7 cellular contexts compared by ENCODE assay signal in genomic region chr22:23849009-23850006, GRCh38. TPM values are rescaled to one million over a fixed set of nuclear protein-coding genes. Genes with fewer than 3 reads are reported as not detected.
DNase-seq lines count a peak whose midpoint lies in the region; FAIRE-seq and TF ChIP-seq lines count a peak whose summit lies in the region.

No MANE protein-coding gene starts in this region.

- H3K36me3 ChIP-seq in MG63 (no peaks in the 10 kb centered on the region), SJSA1 (no peaks in the 10 kb centered on the region), prostate gland (no peaks in the 10 kb centered on the region)

- no peaks in the 10 kb centered on the region for H3K27me3 ChIP-seq in MG63
- H3K27me3 ChIP-seq in SJSA1 (replicated peaks) = no peaks in the 10 kb centered on the region
- H3K27me3 ChIP-seq in prostate gland (replicated peaks; ENCODE audit: insufficient read depth) = no peaks in the 10 kb centered on the region

- no peaks in the 10 kb centered on the region for H3K9me3 Mint-ChIP-seq in glutamatergic neuron (ENCODE audit: unreplicated experiment)

- peaks cover 4% of the 10 kb centered on the region for H3K4me1 Mint-ChIP-seq in glutamatergic neuron (ENCODE audit: low read depth, unreplicated experiment)

- H3K27ac Mint-ChIP-seq in glutamatergic neuron (ENCODE audit: unreplicated experiment) = no peak overlapping the region

- H3K27me3 Mint-ChIP-seq in glutamatergic neuron (ENCODE audit: unreplicated experiment) = peaks cover 2% of the 10 kb centered on the region

- H3K4me3 Mint-ChIP-seq in glutamatergic neuron (ENCODE audit: unreplicated experiment) = no peak overlapping the region

- 24% methylated on average over 56 of the region's 62 CpGs for WGBS in prostate gland

- no peak overlapping the region for H3K4me3 ChIP-seq in MG63
- no peak overlapping the region for H3K4me3 ChIP-seq in SJSA1
- no peak overlapping the region for H3K4me3 ChIP-seq in prostate gland

- intact Hi-C loops in prostate gland (cut with DNase I) = loop anchor here (5.0 kb wide), 3 partner anchors 62 to 447 kb away; partner anchors contain the start of gene SMARCB1

- H3K9me3 ChIP-seq in MG63 = no peaks in the 10 kb centered on the region
- no peaks in the 10 kb centered on the region for H3K9me3 ChIP-seq in SJSA1 (replicated peaks)
- no peaks in the 10 kb centered on the region for H3K9me3 ChIP-seq in prostate gland

- peak; percentile 74 for FAIRE-seq in urothelium cell line (lab: Jason Lieb, UNC)

- H3K27ac ChIP-seq in SJSA1 (no peak overlapping the region), prostate gland (no peak overlapping the region)

- TF ChIP-seq CTCF in GM12874 (IDR thresholded peaks at IDR 0.05; ENCODE audit: insufficient read depth, low read depth, low read length) (peak; percentile 98), glutamatergic neuron (IDR thresholded peaks at IDR 0.05; ENCODE audit: partially characterized antibody, unreplicated experiment) (peak; percentile 99), prostate gland (IDR thresholded peaks at IDR 0.05) (peak; percentile 91 to 97 (median 96))

- H3K4me1 ChIP-seq in SJSA1 (replicated peaks) (peaks cover 47% of the 10 kb centered on the region), prostate gland (replicated peaks) (peaks cover 5% of the 10 kb centered on the region)

- no peaks in the 10 kb centered on the region for H3K36me3 Mint-ChIP-seq in glutamatergic neuron (ENCODE audit: unreplicated experiment)

- DNase-seq in MG63 (peak; percentile 68), SJSA1 (ENCODE audit: low read depth in 1 of 2, low spot score in 2 of 2) (peak; percentile 90 to 91), glutamatergic neuron (peak; percentile 97), prostate gland (ENCODE audit: low spot score) (peak; percentile 66), urothelium cell line (ENCODE audit: low spot score) (peak; percentile 98)
- DNase-seq in activated naive CD4-positive, alpha-beta T cell treated with Interleukin-2 at 50 U/mL for 16 hours = peak; percentile 88

- no peak for TF ChIP-seq POLR2A in prostate gland (IDR thresholded peaks at IDR 0.05)

RNA-seq across cellular contexts. Expression of gene SLC2A11, which starts 8.4 kb away (rescaled TPM):
- 0.27 and 0.30 TPM in 2 replicates for total RNA-seq in MG63 (2014; rRNA removed; shearing (Covaris generic); ENCODE audit: low replicate concordance)
- total RNA-seq in SJSA1 (2014; rRNA removed; shearing (Covaris generic)) = 0.50 and 3.0 TPM in 2 replicates
- total RNA-seq in glutamatergic neuron (ENCODE audit: unreplicated experiment) (52.4 TPM), prostate gland (10 to 100 TPM; 15.1 to 27.0 TPM)

RNA-seq across cellular contexts. Expression of gene DERL3, which starts 10.5 kb away (rescaled TPM):
- 0.42 and 0.72 TPM in 2 replicates for total RNA-seq in MG63 (2014; rRNA removed; shearing (Covaris generic); ENCODE audit: low replicate concordance)
- not detected in 2 replicates for total RNA-seq in SJSA1 (2014; rRNA removed; shearing (Covaris generic))
- total RNA-seq in glutamatergic neuron (ENCODE audit: unreplicated experiment) = 1.2 TPM
- total RNA-seq in prostate gland = 1 to 10 TPM in 1 of 2 donors, not detected in 1; 6.9 TPM

RNA-seq across cellular contexts. Expression of gene MIF, which starts 44.9 kb away (rescaled TPM):
- total RNA-seq in MG63 (2014; rRNA removed; shearing (Covaris generic); ENCODE audit: low replicate concordance) = 527 and 1,011 TPM in 2 replicates
- total RNA-seq in SJSA1 (2014; rRNA removed; shearing (Covaris generic)) = 110 and 155 TPM in 2 replicates
- total RNA-seq in glutamatergic neuron (ENCODE audit: unreplicated experiment) = 581 TPM
- 100 to 1,000 TPM; 501 to 587 TPM for total RNA-seq in prostate gland
